In the genomic region with DNA sequence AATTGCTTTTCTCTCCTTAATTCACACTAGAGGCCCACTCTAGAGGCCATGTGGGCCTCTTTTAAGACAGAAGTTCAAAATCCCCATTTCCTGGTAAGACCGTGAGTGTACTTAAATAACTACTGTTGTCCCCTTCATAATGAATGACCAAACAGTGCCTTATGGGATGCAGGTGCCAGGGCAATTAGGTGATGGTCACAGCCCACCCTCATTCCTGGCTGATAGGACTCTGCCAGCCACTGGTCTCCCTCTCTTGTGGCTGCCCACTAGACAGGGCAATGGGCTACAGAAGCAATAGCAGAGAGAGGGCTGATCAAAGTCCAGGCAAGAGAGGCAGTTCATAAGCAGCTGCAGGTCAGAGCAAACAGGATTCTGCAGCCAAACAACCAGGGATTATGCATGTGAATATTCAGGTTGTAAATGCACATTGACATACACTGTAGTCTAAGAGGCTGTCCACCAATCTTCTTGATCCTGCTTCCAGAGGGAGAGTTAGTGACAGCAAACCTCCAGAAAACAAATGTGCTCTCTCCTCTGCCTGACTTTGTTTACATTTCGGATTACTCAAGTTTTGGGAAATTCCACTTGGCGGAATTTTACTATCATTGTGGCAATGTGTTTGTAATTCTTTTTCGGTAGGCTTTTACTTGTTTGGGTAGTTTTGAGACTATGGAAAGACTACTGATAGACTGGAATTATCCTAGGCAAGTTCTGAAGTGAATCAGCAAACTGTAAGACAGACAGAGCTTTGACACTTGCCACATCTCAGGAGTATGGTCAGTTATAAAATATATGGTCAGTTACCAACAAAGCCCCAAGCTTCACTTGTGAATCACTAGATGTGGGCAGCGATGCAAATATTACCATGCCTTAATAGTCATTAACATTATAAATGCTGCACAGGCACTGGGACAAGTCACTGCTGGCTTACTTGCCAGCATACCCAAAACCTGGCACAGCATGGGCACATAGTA, we compare ENCODE assay signal across 1 cellular context.
TF ChIP-seq lines count a peak whose summit lies in the region.

No MANE protein-coding gene starts in this region.

TF ChIP-seq in HepG2, 621 proteins besides CTCF, POLR2A, EP300 and RAD21 (continued from another document and continues in another):
- TF ChIP-seq NR2F1 (CRISPR knock-in tag; IDR thresholded peaks at IDR 0.05) (peak; percentile 11 to 21; a peak in 1 of 4 replicates), ZNF607 (CRISPR knock-in tag; IDR thresholded peaks at IDR 0.05; ENCODE audit: borderline replicate concordance) (peak; percentile 83; the same call in 1 of the 2 replicates), EED (CRISPR knock-in tag; IDR thresholded peaks at IDR 0.05) (no peak), ZNF703 (CRISPR knock-in tag; IDR thresholded peaks at IDR 0.05; ENCODE audit: borderline replicate concordance) (no peak), DNMT1 (CRISPR knock-in tag; IDR thresholded peaks at IDR 0.05) (no peak), ZNF780A (CRISPR knock-in tag; IDR thresholded peaks at IDR 0.05) (peak; percentile 41; the same call in 1 of the 2 replicates), NRL (CRISPR knock-in tag; IDR thresholded peaks at IDR 0.05; ENCODE audit: borderline replicate concordance) (no peak), FLYWCH1 (CRISPR knock-in tag; IDR thresholded peaks at IDR 0.05) (no peak), ZNF629 (CRISPR knock-in tag; conservative IDR thresholded peaks at IDR 0.05) (peak; percentile 81), PITX1 (CRISPR knock-in tag; IDR thresholded peaks at IDR 0.05) (peak; percentile 90), ZNF180 (CRISPR knock-in tag; IDR thresholded peaks at IDR 0.05; ENCODE audit: borderline replicate concordance, low read depth) (no peak), TGIF2 (CRISPR knock-in tag; IDR thresholded peaks at IDR 0.05) (peak; percentile 86), MAFG (CRISPR knock-in tag; IDR thresholded peaks at IDR 0.05) (no peak), SAFB2 (CRISPR knock-in tag; IDR thresholded peaks at IDR 0.05; ENCODE audit: borderline replicate concordance, low read depth) (no peak), HNF4G (IDR thresholded peaks at IDR 0.05; ENCODE audit: borderline replicate concordance, low read depth, low read length) (peak; percentile 96), HNF4G (CRISPR knock-in tag; IDR thresholded peaks at IDR 0.05; ENCODE audit: borderline replicate concordance, low read depth) (peak; percentile 98), ZNF207 (IDR thresholded peaks at IDR 0.05; ENCODE audit: borderline replicate concordance) (no peak), TAF15 (IDR thresholded peaks at IDR 0.05; ENCODE audit: low read depth, low read length, poor library complexity, severe bottlenecking) (no peak), RXRA (CRISPR knock-in tag; IDR thresholded peaks at IDR 0.05) (peak; percentile 78), HOXA5 (CRISPR knock-in tag; IDR thresholded peaks at IDR 0.05) (no peak), GLI4 (CRISPR knock-in tag; IDR thresholded peaks at IDR 0.05; ENCODE audit: borderline replicate concordance) (no peak), PREB (CRISPR knock-in tag; IDR thresholded peaks at IDR 0.05) (no peak), SNRNP70 (IDR thresholded peaks at IDR 0.05; ENCODE audit: low read depth, low read length) (no peak), ZNF142 (CRISPR knock-in tag; IDR thresholded peaks at IDR 0.05) (no peak), ZNF484 (CRISPR knock-in tag; IDR thresholded peaks at IDR 0.05; ENCODE audit: borderline replicate concordance, low read depth) (no peak), IRF9 (CRISPR knock-in tag; IDR thresholded peaks at IDR 0.05; ENCODE audit: borderline replicate concordance) (no peak), NCOA2 (CRISPR knock-in tag; IDR thresholded peaks at IDR 0.05) (peak; percentile 92), TRIM24 (CRISPR knock-in tag; IDR thresholded peaks at IDR 0.05) (no peak), ZNF552 (CRISPR knock-in tag; IDR thresholded peaks at IDR 0.05; ENCODE audit: borderline replicate concordance) (no peak; the same call in 1 of the 2 replicates)
- TF ChIP-seq, protein P1, sequence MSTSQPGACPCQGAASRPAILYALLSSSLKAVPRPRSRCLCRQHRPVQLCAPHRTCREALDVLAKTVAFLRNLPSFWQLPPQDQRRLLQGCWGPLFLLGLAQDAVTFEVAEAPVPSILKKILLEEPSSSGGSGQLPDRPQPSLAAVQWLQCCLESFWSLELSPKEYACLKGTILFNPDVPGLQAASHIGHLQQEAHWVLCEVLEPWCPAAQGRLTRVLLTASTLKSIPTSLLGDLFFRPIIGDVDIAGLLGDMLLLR (CRISPR knock-in tag; IDR thresholded peaks at IDR 0.05), result no peak
- TF ChIP-seq, protein P2, sequence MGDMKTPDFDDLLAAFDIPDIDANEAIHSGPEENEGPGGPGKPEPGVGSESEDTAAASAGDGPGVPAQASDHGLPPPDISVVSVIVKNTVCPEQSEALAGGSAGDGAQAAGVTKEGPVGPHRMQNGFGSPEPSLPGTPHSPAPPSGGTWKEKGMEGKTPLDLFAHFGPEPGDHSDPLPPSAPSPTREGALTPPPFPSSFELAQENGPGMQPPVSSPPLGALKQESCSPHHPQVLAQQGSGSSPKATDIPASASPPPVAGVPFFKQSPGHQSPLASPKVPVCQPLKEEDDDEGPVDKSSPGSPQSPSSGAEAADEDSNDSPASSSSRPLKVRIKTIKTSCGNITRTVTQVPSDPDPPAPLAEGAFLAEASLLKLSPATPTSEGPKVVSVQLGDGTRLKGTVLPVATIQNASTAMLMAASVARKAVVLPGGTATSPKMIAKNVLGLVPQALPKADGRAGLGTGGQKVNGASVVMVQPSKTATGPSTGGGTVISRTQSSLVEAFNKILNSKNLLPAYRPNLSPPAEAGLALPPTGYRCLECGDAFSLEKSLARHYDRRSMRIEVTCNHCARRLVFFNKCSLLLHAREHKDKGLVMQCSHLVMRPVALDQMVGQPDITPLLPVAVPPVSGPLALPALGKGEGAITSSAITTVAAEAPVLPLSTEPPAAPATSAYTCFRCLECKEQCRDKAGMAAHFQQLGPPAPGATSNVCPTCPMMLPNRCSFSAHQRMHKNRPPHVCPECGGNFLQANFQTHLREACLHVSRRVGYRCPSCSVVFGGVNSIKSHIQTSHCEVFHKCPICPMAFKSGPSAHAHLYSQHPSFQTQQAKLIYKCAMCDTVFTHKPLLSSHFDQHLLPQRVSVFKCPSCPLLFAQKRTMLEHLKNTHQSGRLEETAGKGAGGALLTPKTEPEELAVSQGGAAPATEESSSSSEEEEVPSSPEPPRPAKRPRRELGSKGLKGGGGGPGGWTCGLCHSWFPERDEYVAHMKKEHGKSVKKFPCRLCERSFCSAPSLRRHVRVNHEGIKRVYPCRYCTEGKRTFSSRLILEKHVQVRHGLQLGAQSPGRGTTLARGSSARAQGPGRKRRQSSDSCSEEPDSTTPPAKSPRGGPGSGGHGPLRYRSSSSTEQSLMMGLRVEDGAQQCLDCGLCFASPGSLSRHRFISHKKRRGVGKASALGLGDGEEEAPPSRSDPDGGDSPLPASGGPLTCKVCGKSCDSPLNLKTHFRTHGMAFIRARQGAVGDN (CRISPR knock-in tag; IDR thresholded peaks at IDR 0.05), result peak; percentile 51; the same call in 1 of the 2 replicates
- TF ChIP-seq, protein P3, sequence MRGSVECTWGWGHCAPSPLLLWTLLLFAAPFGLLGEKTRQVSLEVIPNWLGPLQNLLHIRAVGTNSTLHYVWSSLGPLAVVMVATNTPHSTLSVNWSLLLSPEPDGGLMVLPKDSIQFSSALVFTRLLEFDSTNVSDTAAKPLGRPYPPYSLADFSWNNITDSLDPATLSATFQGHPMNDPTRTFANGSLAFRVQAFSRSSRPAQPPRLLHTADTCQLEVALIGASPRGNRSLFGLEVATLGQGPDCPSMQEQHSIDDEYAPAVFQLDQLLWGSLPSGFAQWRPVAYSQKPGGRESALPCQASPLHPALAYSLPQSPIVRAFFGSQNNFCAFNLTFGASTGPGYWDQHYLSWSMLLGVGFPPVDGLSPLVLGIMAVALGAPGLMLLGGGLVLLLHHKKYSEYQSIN (CRISPR knock-in tag; IDR thresholded peaks at IDR 0.05; ENCODE audit: borderline replicate concordance), result no peak
- TF ChIP-seq, protein P4, sequence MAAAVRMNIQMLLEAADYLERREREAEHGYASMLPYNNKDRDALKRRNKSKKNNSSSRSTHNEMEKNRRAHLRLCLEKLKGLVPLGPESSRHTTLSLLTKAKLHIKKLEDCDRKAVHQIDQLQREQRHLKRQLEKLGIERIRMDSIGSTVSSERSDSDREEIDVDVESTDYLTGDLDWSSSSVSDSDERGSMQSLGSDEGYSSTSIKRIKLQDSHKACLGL (CRISPR knock-in tag; IDR thresholded peaks at IDR 0.05), result no peak
- TF ChIP-seq, protein P5, sequence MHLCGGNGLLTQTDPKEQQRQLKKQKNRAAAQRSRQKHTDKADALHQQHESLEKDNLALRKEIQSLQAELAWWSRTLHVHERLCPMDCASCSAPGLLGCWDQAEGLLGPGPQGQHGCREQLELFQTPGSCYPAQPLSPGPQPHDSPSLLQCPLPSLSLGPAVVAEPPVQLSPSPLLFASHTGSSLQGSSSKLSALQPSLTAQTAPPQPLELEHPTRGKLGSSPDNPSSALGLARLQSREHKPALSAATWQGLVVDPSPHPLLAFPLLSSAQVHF (CRISPR knock-in tag; IDR thresholded peaks at IDR 0.05), result no peak
- TF ChIP-seq, protein P6, sequence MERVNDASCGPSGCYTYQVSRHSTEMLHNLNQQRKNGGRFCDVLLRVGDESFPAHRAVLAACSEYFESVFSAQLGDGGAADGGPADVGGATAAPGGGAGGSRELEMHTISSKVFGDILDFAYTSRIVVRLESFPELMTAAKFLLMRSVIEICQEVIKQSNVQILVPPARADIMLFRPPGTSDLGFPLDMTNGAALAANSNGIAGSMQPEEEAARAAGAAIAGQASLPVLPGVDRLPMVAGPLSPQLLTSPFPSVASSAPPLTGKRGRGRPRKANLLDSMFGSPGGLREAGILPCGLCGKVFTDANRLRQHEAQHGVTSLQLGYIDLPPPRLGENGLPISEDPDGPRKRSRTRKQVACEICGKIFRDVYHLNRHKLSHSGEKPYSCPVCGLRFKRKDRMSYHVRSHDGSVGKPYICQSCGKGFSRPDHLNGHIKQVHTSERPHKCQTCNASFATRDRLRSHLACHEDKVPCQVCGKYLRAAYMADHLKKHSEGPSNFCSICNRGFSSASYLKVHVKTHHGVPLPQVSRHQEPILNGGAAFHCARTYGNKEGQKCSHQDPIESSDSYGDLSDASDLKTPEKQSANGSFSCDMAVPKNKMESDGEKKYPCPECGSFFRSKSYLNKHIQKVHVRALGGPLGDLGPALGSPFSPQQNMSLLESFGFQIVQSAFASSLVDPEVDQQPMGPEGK (CRISPR knock-in tag; IDR thresholded peaks at IDR 0.05), result peak; percentile 46
- TF ChIP-seq, protein P7, sequence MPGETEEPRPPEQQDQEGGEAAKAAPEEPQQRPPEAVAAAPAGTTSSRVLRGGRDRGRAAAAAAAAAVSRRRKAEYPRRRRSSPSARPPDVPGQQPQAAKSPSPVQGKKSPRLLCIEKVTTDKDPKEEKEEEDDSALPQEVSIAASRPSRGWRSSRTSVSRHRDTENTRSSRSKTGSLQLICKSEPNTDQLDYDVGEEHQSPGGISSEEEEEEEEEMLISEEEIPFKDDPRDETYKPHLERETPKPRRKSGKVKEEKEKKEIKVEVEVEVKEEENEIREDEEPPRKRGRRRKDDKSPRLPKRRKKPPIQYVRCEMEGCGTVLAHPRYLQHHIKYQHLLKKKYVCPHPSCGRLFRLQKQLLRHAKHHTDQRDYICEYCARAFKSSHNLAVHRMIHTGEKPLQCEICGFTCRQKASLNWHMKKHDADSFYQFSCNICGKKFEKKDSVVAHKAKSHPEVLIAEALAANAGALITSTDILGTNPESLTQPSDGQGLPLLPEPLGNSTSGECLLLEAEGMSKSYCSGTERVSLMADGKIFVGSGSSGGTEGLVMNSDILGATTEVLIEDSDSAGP (CRISPR knock-in tag; IDR thresholded peaks at IDR 0.05; ENCODE audit: borderline replicate concordance), result 0 out of 2 replicates have a peak, but pooled peaks have one; percentile 14
